ENCODE assay signal across 8 cellular contexts in the genomic region with DNA sequence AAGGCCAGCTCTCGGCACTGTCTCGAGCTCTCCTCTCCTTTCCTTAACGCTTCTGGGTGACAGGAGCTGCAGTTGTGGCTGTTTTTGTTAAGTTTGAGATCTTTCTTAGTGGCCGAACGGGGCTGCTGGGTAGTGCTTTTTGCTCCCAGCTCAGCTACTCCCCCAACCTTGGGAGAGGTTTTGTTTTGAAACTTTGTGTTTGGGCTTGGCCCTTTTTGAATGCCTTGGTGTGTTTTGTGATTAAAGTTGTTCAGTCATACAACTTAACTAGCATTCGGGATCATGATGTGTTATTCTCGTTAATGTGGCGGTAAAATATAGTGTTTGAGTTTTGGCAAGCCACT. TPM values are rescaled to one million over a fixed set of nuclear protein-coding genes. Genes with fewer than 3 reads are reported as not detected.
DNase-seq lines count a peak whose midpoint lies in the region; ATAC-seq and TF ChIP-seq lines count a peak whose summit lies in the region.

No MANE protein-coding gene starts in this region.

- no peaks in the 10 kb centered on the region for H3K27me3 Mint-ChIP-seq in activated naive CD8-positive, alpha-beta T cell treated with anti-CD3 and anti-CD28 coated beads for 36 hours

- H3K4me1 Mint-ChIP-seq in activated naive CD8-positive, alpha-beta T cell treated with anti-CD3 and anti-CD28 coated beads for 36 hours, result peaks cover 45% of the 10 kb centered on the region

- 0 to 1% (median 0%) methylated on average over 7 to 8 of the region's 8 CpGs for WGBS in stomach, 5 donors

- H3K9me3 ChIP-seq in iPS-20b (ENCODE audit: insufficient read depth, low read depth, low read length) (no peaks in the 10 kb centered on the region), stomach (peaks cover 0 to 6% (median 0%) of the 10 kb centered on the region in 4 donors)

- no peak for TF ChIP-seq EP300 in stomach (IDR thresholded peaks at IDR 0.05)

- H3K36me3 Mint-ChIP-seq in activated naive CD8-positive, alpha-beta T cell treated with anti-CD3 and anti-CD28 coated beads for 36 hours, result peaks cover 15% of the 10 kb centered on the region

- H3K27ac ChIP-seq in iPS-20b (ENCODE audit: low read length) (peak overlapping the region; percentile 13), stomach (peak overlapping the region; percentile 96 to 99 (median 98))

- H3K9me3 Mint-ChIP-seq in activated naive CD8-positive, alpha-beta T cell treated with anti-CD3 and anti-CD28 coated beads for 36 hours, result peaks cover 6% of the 10 kb centered on the region

- peak overlapping the region; percentile 99 for H3K4me3 Mint-ChIP-seq in activated naive CD8-positive, alpha-beta T cell treated with anti-CD3 and anti-CD28 coated beads for 36 hours

- DNase-seq in stimulated activated CD4-positive, alpha-beta T cell treated with anti-CD3 and anti-CD28 coated beads, Interleukin-4, amount 100 ng/mL, for 24 hours, result peak; percentile 33
- no peak for DNase-seq in stimulated activated CD4-positive, alpha-beta T cell treated with anti-CD3 and anti-CD28 coated beads, Interleukin-4, amount 100 ng/mL, for 4 hours
- no peak for DNase-seq in activated naive CD8-positive, alpha-beta T cell treated with anti-CD3 and anti-CD28 coated beads for 36 hours
- DNase-seq in stomach, result no peak

- H3K9ac ChIP-seq in iPS-20b (ENCODE audit: low read depth, low read length), result peak overlapping the region; percentile 89

- peak overlapping the region; percentile 94 for H3K27ac Mint-ChIP-seq in activated naive CD8-positive, alpha-beta T cell treated with anti-CD3 and anti-CD28 coated beads for 36 hours

- peaks cover 12% of the 10 kb centered on the region for H3K36me3 ChIP-seq in iPS-20b (ENCODE audit: insufficient read depth, low read depth, low read length)
- peaks cover 4 to 16% (median 9%) of the 10 kb centered on the region in 4 donors for H3K36me3 ChIP-seq in stomach

- H3K27me3 ChIP-seq in iPS-20b (ENCODE audit: insufficient read depth, low read length) (no peaks in the 10 kb centered on the region), stomach (no peaks in the 10 kb centered on the region)

- peaks cover 7% of the 10 kb centered on the region; the same call in 1 of the 2 replicates for H3K4me1 ChIP-seq in iPS-20b (ENCODE audit: insufficient read depth, low read length)
- peaks cover 16 to 42% (median 28%) of the 10 kb centered on the region in 4 donors for H3K4me1 ChIP-seq in stomach

- intact Hi-C loops in stomach (cut with DNase I; ENCODE audit: low total_unique reads), result no loop called here

- no peak for TF ChIP-seq POLR2A in stomach (IDR thresholded peaks at IDR 0.05)

- H3K4me3 ChIP-seq in iPS-20b (ENCODE audit: low read length), result peak overlapping the region; percentile 87
- H3K4me3 ChIP-seq in stomach, result peak overlapping the region; percentile 82 to 92 (median 88)

- no peak for TF ChIP-seq CTCF in stomach (IDR thresholded peaks at IDR 0.05)

- ATAC-seq in HG02884 (IDR thresholded peaks at IDR 0.05; ENCODE audit: unreplicated experiment) (no peak), GM19463 (IDR thresholded peaks at IDR 0.05; ENCODE audit: unreplicated experiment) (no peak), HG03457 (IDR thresholded peaks at IDR 0.05; ENCODE audit: unreplicated experiment) (no peak)

RNA-seq across cellular contexts. Expression of gene KDM3B, which starts 1.0 kb away (rescaled TPM):
- total RNA-seq in activated naive CD8-positive, alpha-beta T cell treated with anti-CD3 and anti-CD28 coated beads for 36 hours, result 10 to 100 TPM; 38.0 to 39.8 TPM
- total RNA-seq in stomach, result 100 to 1,000 TPM in 1 of 5 donors, 10 to 100 TPM in 4; 47.1 to 107 (median 62.6) TPM
- polyA plus RNA-seq in stomach, result 10 to 100 TPM; 12.6 to 20.8 (median 15.6) TPM

RNA-seq across cellular contexts. Expression of gene FAM53C, which starts 15.5 kb away (rescaled TPM):
- 10 to 100 TPM; 32.7 to 34.3 TPM for total RNA-seq in activated naive CD8-positive, alpha-beta T cell treated with anti-CD3 and anti-CD28 coated beads for 36 hours
- total RNA-seq in stomach, result 10 to 100 TPM in 4 of 5 donors, under 1 TPM in 1; 0.29 to 43.3 (median 26.8) TPM
- polyA plus RNA-seq in stomach, result 10 to 100 TPM in 1 of 3 donors, 1 to 10 TPM in 2; 7.0 to 13.4 (median 8.7) TPM

RNA-seq across cellular contexts. Expression of gene CDC25C, which starts 21.9 kb away (rescaled TPM):
- total RNA-seq in activated naive CD8-positive, alpha-beta T cell treated with anti-CD3 and anti-CD28 coated beads for 36 hours, result 1 to 10 TPM; 8.4 to 8.7 TPM
- 1 to 10 TPM in 2 of 5 donors, not detected in 3; 2.9 to 4.1 TPM for total RNA-seq in stomach
- polyA plus RNA-seq in stomach, result 1 to 10 TPM in 1 of 3 donors, under 1 TPM in 2; 0.75 to 2.1 (median 0.92) TPM
